Comparison of ENCODE assay signal across 1 cellular context in genomic region chr14:89955418-89956293, GRCh38.
TF ChIP-seq lines count a peak whose summit lies in the region.

TSS of gene TDP1 (plus strand) at chr14:89955927. CDS start at chr14:89963115, 7,188 bp downstream.

TF ChIP-seq in K562, 482 proteins besides CTCF, POLR2A, EP300 and RAD21 (continued from another document and continues in another):
- TF ChIP-seq PML (IDR thresholded peaks at IDR 0.05; ENCODE audit: low read length) (peak; percentile 18; the same call in 1 of the 2 replicates), PTRF (tag; IDR thresholded peaks at IDR 0.05) (no peak), BCOR (IDR thresholded peaks at IDR 0.05) (no peak), STAT5B (CRISPR knock-in tag; IDR thresholded peaks at IDR 0.05) (no peak), HCFC1 (IDR thresholded peaks at IDR 0.05; ENCODE audit: low read depth, low read length) (0 out of 2 replicates have a peak, but pooled peaks have one; percentile 27), MED1 (CRISPR knock-in tag; IDR thresholded peaks at IDR 0.05; ENCODE audit: borderline replicate concordance) (no peak), ZNF584 (CRISPR knock-in tag; IDR thresholded peaks at IDR 0.05; ENCODE audit: low read depth) (no peak), SMAD2 (IDR thresholded peaks at IDR 0.05; ENCODE audit: low read depth, low read length) (no peak), SLC30A9 (CRISPR knock-in tag; IDR thresholded peaks at IDR 0.05) (no peak), FOXM1 (IDR thresholded peaks at IDR 0.05; ENCODE audit: low read depth) (peak; percentile 84; the same call in 1 of the 2 replicates), FOXM1 (CRISPR knock-in tag; IDR thresholded peaks at IDR 0.05; ENCODE audit: low read depth) (no peak), ZBTB40 (IDR thresholded peaks at IDR 0.05) (no peak), ZBTB40 (CRISPR knock-in tag; IDR thresholded peaks at IDR 0.05) (no peak), ZNF24 (IDR thresholded peaks at IDR 0.05) (no peak), ZFPM2 (CRISPR knock-in tag; IDR thresholded peaks at IDR 0.05) (no peak), SAFB2 (IDR thresholded peaks at IDR 0.05; ENCODE audit: borderline replicate concordance, low read depth, low read length, severe bottlenecking) (no peak), KDM5B (IDR thresholded peaks at IDR 0.05; ENCODE audit: insufficient replicate concordance, low read depth, low read length) (peak; percentile 80), IFI16 (CRISPR knock-in tag; IDR thresholded peaks at IDR 0.05) (no peak), GTF2F1 (IDR thresholded peaks at IDR 0.05; ENCODE audit: low read depth, low read length) (0 out of 2 replicates have a peak, but pooled peaks have one; percentile 16), SIRT6 (IDR thresholded peaks at IDR 0.05; ENCODE audit: low read depth, low read length) (no peak), XRCC3 (IDR thresholded peaks at IDR 0.05) (no peak), SIN3B (IDR thresholded peaks at IDR 0.05; ENCODE audit: low read depth) (peak; percentile 55; the same call in 1 of the 2 replicates), NBN (IDR thresholded peaks at IDR 0.05; ENCODE audit: low read depth) (no peak), ZFX (CRISPR knock-in tag; IDR thresholded peaks at IDR 0.05) (peak; percentile 90), KAT8 (IDR thresholded peaks at IDR 0.05; ENCODE audit: low read depth) (no peak), SREBF2 (CRISPR knock-in tag; IDR thresholded peaks at IDR 0.05) (no peak), TAF1 (IDR thresholded peaks at IDR 0.05; ENCODE audit: control insufficient read depth, extremely low read depth, insufficient read depth, low read length, severe bottlenecking) (peak; percentile 75), NCOA2 (IDR thresholded peaks at IDR 0.05; ENCODE audit: partially characterized antibody in 2 of 2) (no peak), SPI1 (IDR thresholded peaks at IDR 0.05; ENCODE audit: borderline replicate concordance, low read depth, low read length) (no peak), ZBTB1 (CRISPR knock-in tag; IDR thresholded peaks at IDR 0.05; ENCODE audit: borderline replicate concordance, low read depth) (peak; percentile 92), SNRNP70 (optimal IDR thresholded peaks at IDR 0.05; ENCODE audit: low read depth, low read length) (no peak), THAP7 (CRISPR knock-in tag; IDR thresholded peaks at IDR 0.05) (no peak), NR1H2 (CRISPR knock-in tag; IDR thresholded peaks at IDR 0.05) (no peak), KDM2B (CRISPR knock-in tag; IDR thresholded peaks at IDR 0.05) (no peak), NCOA6 (IDR thresholded peaks at IDR 0.05) (no peak), ARID2 (IDR thresholded peaks at IDR 0.05) (no peak), YBX1 (IDR thresholded peaks at IDR 0.05) (no peak), NR0B1 (IDR thresholded peaks at IDR 0.05; ENCODE audit: partially characterized antibody) (no peak), ZNF384 (IDR thresholded peaks at IDR 0.05; ENCODE audit: low read depth, low read length) (no peak), ZKSCAN1 (IDR thresholded peaks at IDR 0.05; ENCODE audit: low read depth, low read length) (peak; percentile 28; the same call in 1 of the 2 replicates), HMGN3 (IDR thresholded peaks at IDR 0.05; ENCODE audit: borderline replicate concordance, extremely low read depth, insufficient read length, low read depth, low read length) (peak; percentile 53), MAZ (CRISPR knock-in tag; conservative IDR thresholded peaks at IDR 0.05 in 1 of 2, IDR thresholded peaks at IDR 0.05 in 1 of 2) (peak in 1 of 2 experiments; percentile 79; a peak in 2 of 4 replicates), LEF1 (IDR thresholded peaks at IDR 0.05) (no peak), CBFA2T3 (IDR thresholded peaks at IDR 0.05) (no peak), SP2 (IDR thresholded peaks at IDR 0.05; ENCODE audit: extremely low read depth, low read depth, low read length, poor library complexity, severe bottlenecking) (no peak), SETDB1 (IDR thresholded peaks at IDR 0.05; ENCODE audit: low read length) (no peak), POU5F1 (IDR thresholded peaks at IDR 0.05; ENCODE audit: borderline replicate concordance, low read depth, low read length, partially characterized antibody) (no peak), FOXA3 (CRISPR knock-in tag; conservative IDR thresholded peaks at IDR 0.05 in 1 of 2, IDR thresholded peaks at IDR 0.05 in 1 of 2) (peak; percentile 90 to 93), FOXP1 (CRISPR knock-in tag; IDR thresholded peaks at IDR 0.05) (peak; percentile 65; the same call in 1 of the 2 replicates), RB1 (IDR thresholded peaks at IDR 0.05; ENCODE audit: low read depth) (peak; percentile 76), RNF219 (CRISPR knock-in tag; IDR thresholded peaks at IDR 0.05) (no peak), CSDE1 (IDR thresholded peaks at IDR 0.05) (no peak), ZEB2 (IDR thresholded peaks at IDR 0.05) (no peak), OTX1 (CRISPR knock-in tag; IDR thresholded peaks at IDR 0.05) (no peak), MYC (IDR thresholded peaks at IDR 0.05; ENCODE audit: low read depth, low read length) (peak; percentile 79), MYC (CRISPR knock-in tag; IDR thresholded peaks at IDR 0.05; ENCODE audit: borderline replicate concordance, low read depth) (no peak), VEZF1 (CRISPR knock-in tag; IDR thresholded peaks at IDR 0.05) (peak; percentile 17; the same call in 1 of the 2 replicates), NFIX (CRISPR knock-in tag; IDR thresholded peaks at IDR 0.05; ENCODE audit: low read depth) (no peak)
